Comparison of ENCODE assay signal across 1 cellular context in genomic region chr4:1771555-1772305, GRCh38.
TF ChIP-seq lines count a peak whose summit lies in the region.

No MANE protein-coding gene starts in this region.

TF ChIP-seq in HepG2, 621 proteins besides CTCF, POLR2A, EP300 and RAD21 (continued from another document and continues in another):
- no peak for TF ChIP-seq KIAA2018 (CRISPR knock-in tag; IDR thresholded peaks at IDR 0.05; ENCODE audit: borderline replicate concordance)
- no peak for TF ChIP-seq RFX5 (IDR thresholded peaks at IDR 0.05; ENCODE audit: low read depth, low read length)
- TF ChIP-seq TBL1XR1 (IDR thresholded peaks at IDR 0.05; ENCODE audit: borderline replicate concordance, low read length, partially characterized antibody) = no peak
- 0 out of 2 replicates have a peak, but pooled peaks have one; percentile 29 for TF ChIP-seq ZGPAT (CRISPR knock-in tag; IDR thresholded peaks at IDR 0.05)
- TF ChIP-seq HNRNPLL (IDR thresholded peaks at IDR 0.05; ENCODE audit: low read depth, low read length, poor library complexity, severe bottlenecking) = peak; percentile 50
- peak; percentile 32; the same call in 1 of the 2 replicates for TF ChIP-seq ZNF281 (CRISPR knock-in tag; IDR thresholded peaks at IDR 0.05; ENCODE audit: borderline replicate concordance)
- no peak for TF ChIP-seq MAZ (IDR thresholded peaks at IDR 0.05; ENCODE audit: borderline replicate concordance, low read depth, low read length)
- no peak for TF ChIP-seq MAZ (CRISPR knock-in tag; IDR thresholded peaks at IDR 0.05; ENCODE audit: low read depth)
- TF ChIP-seq ZNF652 (CRISPR knock-in tag; IDR thresholded peaks at IDR 0.05; ENCODE audit: borderline replicate concordance, low read depth) = no peak
- TF ChIP-seq NFKBIZ (CRISPR knock-in tag; IDR thresholded peaks at IDR 0.05) = no peak
- peak; percentile 16; the same call in 1 of the 2 replicates for TF ChIP-seq BHLHE40 (IDR thresholded peaks at IDR 0.05; ENCODE audit: low read length)
- TF ChIP-seq REST (IDR thresholded peaks at IDR 0.05; ENCODE audit: borderline replicate concordance in 1 of 2, low read depth in 1 of 2, low read length in 2 of 2) = no peak
- TF ChIP-seq ELF1 (CRISPR knock-in tag; IDR thresholded peaks at IDR 0.05) = no peak
- TF ChIP-seq MED13 (CRISPR knock-in tag; IDR thresholded peaks at IDR 0.05) = no peak
- TF ChIP-seq ZNF383 (CRISPR knock-in tag; IDR thresholded peaks at IDR 0.05; ENCODE audit: borderline replicate concordance) = no peak
- TF ChIP-seq ZNF253 (CRISPR knock-in tag; IDR thresholded peaks at IDR 0.05; ENCODE audit: borderline replicate concordance) = no peak
- no peak for TF ChIP-seq CENPX (CRISPR knock-in tag; IDR thresholded peaks at IDR 0.05)
- no peak for TF ChIP-seq ZNF382 (CRISPR knock-in tag; IDR thresholded peaks at IDR 0.05; ENCODE audit: borderline replicate concordance)
- TF ChIP-seq ZNF670 (CRISPR knock-in tag; IDR thresholded peaks at IDR 0.05; ENCODE audit: borderline replicate concordance) = no peak
- peak; percentile 29; the same call in 1 of the 2 replicates for TF ChIP-seq SIN3A (IDR thresholded peaks at IDR 0.05; ENCODE audit: borderline replicate concordance, low read depth, low read length)
- TF ChIP-seq HMGXB4 (CRISPR knock-in tag; IDR thresholded peaks at IDR 0.05; ENCODE audit: borderline replicate concordance in 1 of 2, low read depth in 1 of 2) = no peak
- TF ChIP-seq GLMP (CRISPR knock-in tag; IDR thresholded peaks at IDR 0.05; ENCODE audit: borderline replicate concordance) = no peak
- TF ChIP-seq ZNF841 (CRISPR knock-in tag; IDR thresholded peaks at IDR 0.05; ENCODE audit: borderline replicate concordance) = no peak
- TF ChIP-seq DDIT3 (CRISPR knock-in tag; IDR thresholded peaks at IDR 0.05) = no peak
- TF ChIP-seq ZNF564 (CRISPR knock-in tag; IDR thresholded peaks at IDR 0.05) = no peak
- no peak for TF ChIP-seq AKNA (CRISPR knock-in tag; IDR thresholded peaks at IDR 0.05; ENCODE audit: borderline replicate concordance)
- 0 out of 2 replicates have a peak, but pooled peaks have one; percentile 4 for TF ChIP-seq ZNF292 (CRISPR knock-in tag; IDR thresholded peaks at IDR 0.05; ENCODE audit: borderline replicate concordance, low read depth)
- TF ChIP-seq BCL6 (CRISPR knock-in tag; IDR thresholded peaks at IDR 0.05) = no peak
